ENCODE assay signal across 31 cellular contexts in the genomic region with DNA sequence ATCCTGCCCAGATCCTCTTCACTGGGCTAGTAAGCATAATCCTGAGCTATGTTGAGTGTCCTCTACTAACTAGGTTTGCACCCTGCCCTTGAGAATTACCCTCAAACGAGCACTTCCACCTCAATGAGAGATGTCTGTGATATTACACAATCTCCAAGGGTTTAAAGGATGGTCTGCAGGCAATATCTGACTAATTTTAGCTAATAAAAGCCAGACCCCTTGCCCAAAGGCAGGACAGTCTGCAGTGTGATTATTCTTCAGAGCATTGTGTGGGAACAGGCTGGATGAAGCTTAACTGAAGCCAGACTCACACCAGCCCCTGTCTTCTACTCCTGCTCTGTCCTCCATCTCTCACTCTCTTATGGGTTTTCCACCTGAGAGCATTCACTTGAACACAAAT.
"Had no signal": no experiment of that assay in that cellular context is flagged by ENCODE, and none has a peak within 500 bp of the region (broad histone marks: within the 10 kb centered on the region; RNA-seq: fewer than 3 reads in every experiment).

No MANE protein-coding gene starts in this region.

- ATAC-seq: activated CD4-positive, alpha-beta T cell treated with anti-CD3 and anti-CD28 coated beads for 36 hours; activated CD8-positive, alpha-beta memory T cell treated with anti-CD3 and anti-CD28 coated beads, Interleukin-2, amount 10 ng/mL, durations not matched to agents 7 days and 5 days; activated CD8-positive, alpha-beta T cell treated with anti-CD3 and anti-CD28 coated beads, Interleukin-2, amount 10 ng/mL, durations not matched to agents 7 days and 5 days; activated naive CD8-positive, alpha-beta T cell treated with anti-CD3 and anti-CD28 coated beads, Interleukin-2, amount 50 U/mL, for 24 hours; body of pancreas; effector memory CD8-positive, alpha-beta T cell; foreskin keratinocyte; gastrocnemius medialis had no signal

- DNase-seq: activated CD4-positive, alpha-beta memory T cell treated with anti-CD3 and anti-CD28 coated beads for 36 hours; activated CD4-positive, alpha-beta T cell treated with anti-CD3 and anti-CD28 coated beads for 36 hours; activated CD4-positive, alpha-beta T cell treated with anti-CD3 and anti-CD28 coated beads, Interleukin-2, amount 10 ng/mL, durations not matched to agents 24 days and 14 days; activated CD4-positive, CD25-positive, alpha-beta regulatory T cell; activated CD4-positive, CD25-positive, alpha-beta regulatory T cell treated with anti-CD3 and anti-CD28 coated beads, Interleukin-2, amount 50 U/mL, for 72 hours; activated CD8-positive, alpha-beta memory T cell treated with anti-CD3 and anti-CD28 coated beads, Interleukin-2, amount 10 ng/mL, durations not matched to agents 7 days and 5 days; activated CD8-positive, alpha-beta memory T cell treated with anti-CD3 and anti-CD28 coated beads, Interleukin-2, amount 50 U/mL, for 4 hours; activated CD8-positive, alpha-beta T cell treated with anti-CD3 and anti-CD28 coated beads, Interleukin-2, amount 10 ng/mL, durations not matched to agents 7 days and 5 days; activated effector memory CD4-positive, alpha-beta T cell treated with anti-CD3 and anti-CD28 coated beads, Interleukin-2, amount 50 U/mL, for 16 hours; activated naive CD4-positive, alpha-beta T cell treated with anti-CD3 and anti-CD28 coated beads for 36 hours; activated naive CD8-positive, alpha-beta T cell treated with anti-CD3 and anti-CD28 coated beads for 36 hours; activated naive CD8-positive, alpha-beta T cell treated with anti-CD3 and anti-CD28 coated beads, Interleukin-2, amount 50 U/mL, for 24 hours; activated T-cell treated with anti-CD3 and anti-CD28 coated beads, Interleukin-2, amount 50 U/mL, for 1 hour; activated T-cell treated with anti-CD3 and anti-CD28 coated beads, Interleukin-2, amount 50 U/mL, for 48 hours; adrenal gland; amygdala; aorta; body of pancreas; caudate nucleus; cortex of kidney; dermis blood vessel endothelial cell; effector CD4-positive, alpha-beta T cell; effector memory CD8-positive, alpha-beta T cell; erythroblast; foreskin keratinocyte; gastrocnemius medialis; glutamatergic neuron; T-helper 2 cell had no signal

- H3K27ac Mint-ChIP-seq: activated CD4-positive, alpha-beta memory T cell treated with anti-CD3 and anti-CD28 coated beads for 36 hours; activated CD4-positive, alpha-beta T cell treated with anti-CD3 and anti-CD28 coated beads for 36 hours; activated CD4-positive, alpha-beta T cell treated with anti-CD3 and anti-CD28 coated beads, Interleukin-2, amount 10 ng/mL, durations not matched to agents 24 days and 14 days; activated CD8-positive, alpha-beta memory T cell treated with anti-CD3 and anti-CD28 coated beads, Interleukin-2, amount 10 ng/mL, durations not matched to agents 7 days and 5 days; activated CD8-positive, alpha-beta T cell treated with anti-CD3 and anti-CD28 coated beads, Interleukin-2, amount 10 ng/mL, durations not matched to agents 7 days and 5 days; activated naive CD4-positive, alpha-beta T cell treated with anti-CD3 and anti-CD28 coated beads for 36 hours; activated naive CD4-positive, alpha-beta T cell treated with anti-CD3 and anti-CD28 coated beads, Interleukin-2, amount 50 U/mL, for 24 hours; activated naive CD8-positive, alpha-beta T cell treated with anti-CD3 and anti-CD28 coated beads for 36 hours; activated naive CD8-positive, alpha-beta T cell treated with anti-CD3 and anti-CD28 coated beads, Interleukin-2, amount 50 U/mL, for 24 hours; activated T-helper 1 cell treated with anti-CD3 and anti-CD28 coated beads, Interleukin-12 subunit alpha, Interleukin-12 subunit beta, Interleukin-2, Interleukin-4 antibody, amounts not matched to agents 30 ng/mL and 10 ng/mL and 1 ng/mL, durations not matched to agents 14 hours and 24 hours and 36 hours; activated T-helper 2 cell treated with anti-CD3 and anti-CD28 coated beads, Interferon-gamma antibody, Interleukin-2, Interleukin-4, amounts not matched to agents 10 μg/mL and 5 μg/mL and 100 μg/mL, durations not matched to agents 14 hours and 24 hours and 36 hours; effector memory CD8-positive, alpha-beta T cell had no signal

- H3K4me1 Mint-ChIP-seq: activated CD4-positive, alpha-beta T cell treated with anti-CD3 and anti-CD28 coated beads for 36 hours; activated CD4-positive, alpha-beta T cell treated with anti-CD3 and anti-CD28 coated beads, Interleukin-2, amount 10 ng/mL, durations not matched to agents 24 days and 14 days; activated CD8-positive, alpha-beta memory T cell treated with anti-CD3 and anti-CD28 coated beads, Interleukin-2, amount 10 ng/mL, durations not matched to agents 7 days and 5 days; activated naive CD4-positive, alpha-beta T cell treated with anti-CD3 and anti-CD28 coated beads, Interleukin-2, amount 50 U/mL, for 24 hours; activated naive CD8-positive, alpha-beta T cell treated with anti-CD3 and anti-CD28 coated beads for 36 hours; activated naive CD8-positive, alpha-beta T cell treated with anti-CD3 and anti-CD28 coated beads, Interleukin-2, amount 50 U/mL, for 24 hours had no signal

- H3K36me3 Mint-ChIP-seq: activated CD4-positive, alpha-beta memory T cell treated with anti-CD3 and anti-CD28 coated beads for 36 hours; activated CD8-positive, alpha-beta memory T cell treated with anti-CD3 and anti-CD28 coated beads, Interleukin-2, amount 10 ng/mL, durations not matched to agents 7 days and 5 days; activated naive CD4-positive, alpha-beta T cell treated with anti-CD3 and anti-CD28 coated beads, Interleukin-2, amount 50 U/mL, for 24 hours; activated naive CD8-positive, alpha-beta T cell treated with anti-CD3 and anti-CD28 coated beads for 36 hours had no signal

- H3K4me3 Mint-ChIP-seq: activated CD4-positive, alpha-beta memory T cell treated with anti-CD3 and anti-CD28 coated beads for 36 hours; activated CD4-positive, alpha-beta T cell treated with anti-CD3 and anti-CD28 coated beads for 36 hours; activated CD4-positive, alpha-beta T cell treated with anti-CD3 and anti-CD28 coated beads, Interleukin-2, amount 10 ng/mL, durations not matched to agents 24 days and 14 days; activated CD8-positive, alpha-beta memory T cell treated with anti-CD3 and anti-CD28 coated beads, Interleukin-2, amount 10 ng/mL, durations not matched to agents 7 days and 5 days; activated CD8-positive, alpha-beta T cell treated with anti-CD3 and anti-CD28 coated beads, Interleukin-2, amount 10 ng/mL, durations not matched to agents 7 days and 5 days; activated naive CD4-positive, alpha-beta T cell treated with anti-CD3 and anti-CD28 coated beads for 36 hours; activated naive CD4-positive, alpha-beta T cell treated with anti-CD3 and anti-CD28 coated beads, Interleukin-2, amount 50 U/mL, for 24 hours; activated naive CD8-positive, alpha-beta T cell treated with anti-CD3 and anti-CD28 coated beads for 36 hours; activated naive CD8-positive, alpha-beta T cell treated with anti-CD3 and anti-CD28 coated beads, Interleukin-2, amount 50 U/mL, for 24 hours; activated T-helper 1 cell treated with anti-CD3 and anti-CD28 coated beads, Interleukin-12 subunit alpha, Interleukin-12 subunit beta, Interleukin-2, Interleukin-4 antibody, amounts not matched to agents 30 ng/mL and 10 ng/mL and 1 ng/mL, durations not matched to agents 14 hours and 24 hours and 36 hours; effector memory CD8-positive, alpha-beta T cell had no signal

- H3K27me3 Mint-ChIP-seq: activated CD4-positive, alpha-beta memory T cell treated with anti-CD3 and anti-CD28 coated beads for 36 hours; activated CD4-positive, alpha-beta T cell treated with anti-CD3 and anti-CD28 coated beads for 36 hours; activated CD4-positive, alpha-beta T cell treated with anti-CD3 and anti-CD28 coated beads, Interleukin-2, amount 10 ng/mL, durations not matched to agents 24 days and 14 days; activated CD8-positive, alpha-beta memory T cell treated with anti-CD3 and anti-CD28 coated beads, Interleukin-2, amount 10 ng/mL, durations not matched to agents 7 days and 5 days; activated naive CD4-positive, alpha-beta T cell treated with anti-CD3 and anti-CD28 coated beads, Interleukin-2, amount 50 U/mL, for 24 hours; activated naive CD8-positive, alpha-beta T cell treated with anti-CD3 and anti-CD28 coated beads for 36 hours; activated naive CD8-positive, alpha-beta T cell treated with anti-CD3 and anti-CD28 coated beads, Interleukin-2, amount 50 U/mL, for 24 hours; effector memory CD8-positive, alpha-beta T cell had no signal
